Comparison of ENCODE assay signal across 13 cellular contexts in the genomic region with DNA sequence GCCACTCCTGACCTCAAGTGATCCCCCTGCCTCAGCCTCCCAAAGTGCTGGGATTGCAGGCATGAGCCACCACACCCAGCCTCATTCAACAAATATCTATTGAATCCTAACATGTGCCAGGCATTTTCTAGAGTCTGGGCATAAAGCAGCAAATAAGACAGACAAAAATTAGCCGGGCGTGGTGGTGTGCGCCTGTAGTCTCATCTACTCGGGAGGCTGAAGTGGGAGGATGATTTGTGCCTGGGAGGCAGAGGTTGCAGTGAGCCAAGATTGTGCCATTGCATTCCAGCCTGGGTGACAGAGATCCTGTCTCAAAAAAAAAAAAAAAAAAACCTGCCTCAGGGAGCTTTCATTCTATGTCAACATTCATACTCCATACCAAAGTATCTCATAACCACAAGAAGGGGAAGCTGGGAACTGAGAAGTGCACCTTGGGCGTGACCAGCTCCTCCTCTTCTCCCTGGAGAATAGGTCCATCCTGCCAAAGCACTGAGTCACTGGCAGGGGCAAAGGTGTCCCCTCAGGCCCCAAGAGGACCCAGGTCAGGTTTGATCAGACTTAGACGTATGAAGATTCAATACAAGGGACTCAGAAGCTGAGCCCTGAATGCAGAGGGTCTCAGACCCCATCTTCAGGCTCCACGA. TPM values are rescaled to one million over a fixed set of nuclear protein-coding genes. Genes with fewer than 3 reads are reported as not detected.
DNase-seq lines count a peak whose midpoint lies in the region; ATAC-seq and TF ChIP-seq lines count a peak whose summit lies in the region.
"Had no signal": no experiment of that assay in that cellular context is flagged by ENCODE, and none has a peak within 500 bp of the region (broad histone marks: within the 10 kb centered on the region; RNA-seq: fewer than 3 reads in every experiment).

No MANE protein-coding gene starts in this region.

- no peak for TF ChIP-seq CTCF in heart left ventricle (IDR thresholded peaks at IDR 0.05)
- TF ChIP-seq CTCF in RWPE2 (IDR thresholded peaks at IDR 0.05; ENCODE audit: poor library complexity, severe bottlenecking) = no peak
- no peak for TF ChIP-seq CTCF in foreskin keratinocyte (conservative IDR thresholded peaks at IDR 0.05)
- no peak for TF ChIP-seq CTCF in type B pancreatic cell (conservative IDR thresholded peaks at IDR 0.05)

- 87 to 93% (median 88%) methylated on average over 7 of the region's 7 CpGs for WGBS in heart left ventricle, 4 donors

- H3K36me3 Mint-ChIP-seq in type B pancreatic cell = peaks cover 44% of the 10 kb centered on the region

- H3K27ac ChIP-seq in heart left ventricle (peak overlapping the region in 7 of 12 donors; percentile 18 to 97 (median 87)), RWPE2 (ENCODE audit: poor library complexity, severe bottlenecking) (peak overlapping the region; percentile 11), foreskin keratinocyte (no peak overlapping the region)

- H3K4me3 ChIP-seq in heart left ventricle (no peak overlapping the region), RWPE2 (ENCODE audit: severe bottlenecking) (no peak overlapping the region)
- H3K4me3 ChIP-seq: ascending aorta, upper lobe of left lung had no signal

- peaks cover 5 to 71% (median 47%) of the 10 kb centered on the region in 12 donors for H3K4me1 ChIP-seq in heart left ventricle
- H3K4me1 ChIP-seq in RWPE2 (ENCODE audit: insufficient read depth, poor library complexity, severe bottlenecking) = peaks cover 17% of the 10 kb centered on the region
- peaks cover 16% of the 10 kb centered on the region for H3K4me1 ChIP-seq in foreskin keratinocyte

- intact Hi-C loops in heart left ventricle (cut with DNase I) = loop anchor here in 1 of 10 donors (10.0 kb wide), 1 partner anchor 356 kb away; no protein-coding TSS in a partner anchor
- intact Hi-C loops in Right ventricle myocardium inferior (cut with DNase I) = no loop called here

- H3K9me3 ChIP-seq in heart left ventricle (no peaks in the 10 kb centered on the region), RWPE2 (ENCODE audit: severe bottlenecking) (no peaks in the 10 kb centered on the region)
- H3K9me3 ChIP-seq: ascending aorta, upper lobe of left lung had no signal

- ATAC-seq in heart left ventricle (no peak), Right ventricle myocardium inferior (no peak), RWPE2 (ENCODE audit: low read depth) (peak; percentile 50), foreskin keratinocyte (no peak), HG02885 (IDR thresholded peaks at IDR 0.05; ENCODE audit: poor library complexity, unreplicated experiment) (no peak)

- no peak for DNase-seq in heart left ventricle
- no peak for DNase-seq in Right ventricle myocardium inferior (ENCODE audit: missing footprints)
- no peak for DNase-seq in RWPE2 (ENCODE audit: low spot score)
- peak; percentile 67 to 74 for DNase-seq in foreskin keratinocyte
- no peak for DNase-seq in type B pancreatic cell (ENCODE audit: extremely low spot score, unreplicated experiment)
- DNase-seq in iPS-NIHi11 (ENCODE audit: low spot score) = no peak
- no peak for DNase-seq in RPMI8226
- DNase-seq: immature natural killer cell; NCI-H2081; stimulated activated CD4-positive, alpha-beta T cell treated with anti-CD3 and anti-CD28 coated beads, Interleukin-2, amount 100 ng/mL, for 48 hours had no signal

- peaks cover 28% of the 10 kb centered on the region for H3K4me1 Mint-ChIP-seq in type B pancreatic cell (ENCODE audit: unreplicated experiment)

- H3K27me3 Mint-ChIP-seq in type B pancreatic cell = no peaks in the 10 kb centered on the region

- H3K27me3 ChIP-seq in heart left ventricle (no peaks in the 10 kb centered on the region), RWPE2 (ENCODE audit: insufficient read depth, poor library complexity, severe bottlenecking) (no peaks in the 10 kb centered on the region), foreskin keratinocyte (no peaks in the 10 kb centered on the region)
- H3K27me3 ChIP-seq: ascending aorta, upper lobe of left lung had no signal

- no peak overlapping the region for H3K4me3 Mint-ChIP-seq in type B pancreatic cell
- H3K4me3 Mint-ChIP-seq: immature natural killer cell had no signal

- H3K36me3 ChIP-seq in heart left ventricle (peaks cover 0 to 91% (median 54%) of the 10 kb centered on the region in 9 donors), RWPE2 (ENCODE audit: low read depth) (0 out of 2 replicates have a peak, but pooled peaks cover 2% of the 10 kb centered on the region)

- H3K27ac Mint-ChIP-seq in type B pancreatic cell = peak overlapping the region; percentile 65

- no peaks in the 10 kb centered on the region for H3K9me3 Mint-ChIP-seq in type B pancreatic cell
- H3K9me3 Mint-ChIP-seq: immature natural killer cell had no signal

- TF ChIP-seq POLR2A in heart left ventricle (IDR thresholded peaks at IDR 0.05) = no peak

RNA-seq across cellular contexts. Expression of gene PPP1R15B, which starts 36.8 kb away (rescaled TPM):
- total RNA-seq in heart left ventricle = 10 to 100 TPM; 15.8 to 29.8 (median 25.9) TPM
- polyA plus RNA-seq in heart left ventricle = 10 to 100 TPM in 1 of 2 donors, 1 to 10 TPM in 1; 8.1 to 27.9 TPM
- 21.0 TPM for total RNA-seq in Right ventricle myocardium inferior
- total RNA-seq in foreskin keratinocyte = 28.8 TPM in 2 replicates
- 7.0 and 8.8 TPM in 2 replicates for polyA plus RNA-seq in foreskin keratinocyte
- 43.3 and 48.9 TPM in 2 replicates for total RNA-seq in type B pancreatic cell (ENCODE audit: low replicate concordance)

RNA-seq across cellular contexts. Expression of gene PIK3C2B, which starts 46.2 kb away (rescaled TPM):
- total RNA-seq in heart left ventricle = 10 to 100 TPM; 12.9 to 42.5 (median 19.8) TPM
- 10 to 100 TPM in 1 of 2 donors, 1 to 10 TPM in 1; 9.2 to 11.9 TPM for polyA plus RNA-seq in heart left ventricle
- total RNA-seq in Right ventricle myocardium inferior = 22.7 TPM
- total RNA-seq in foreskin keratinocyte = 3.0 and 3.6 TPM in 2 replicates
- 0.58 and 0.69 TPM in 2 replicates for polyA plus RNA-seq in foreskin keratinocyte
- total RNA-seq in type B pancreatic cell (ENCODE audit: low replicate concordance) = 55.1 and 77.5 TPM in 2 replicates

Comparison
In these comparisons a context has a peak if more than half of its experiments do, and no peak if none do; other contexts are left out.
1. DNase-seq: peak in foreskin keratinocyte (2 of 2); none in heart left ventricle (0 of 5), Right ventricle myocardium inferior (single experiment), RWPE2 (single experiment), type B pancreatic cell (single experiment), iPS-NIHi11 (single experiment) and RPMI8226 (single experiment).